1 cellular context compared by ENCODE assay signal in genomic region chr4:80875642-80876041, GRCh38.
TF ChIP-seq lines count a peak whose summit lies in the region.

No MANE protein-coding gene starts in this region.

TF ChIP-seq in GM12878, 131 proteins besides CTCF, POLR2A, EP300 and RAD21 (continued from another document):
- TF ChIP-seq, protein P1, sequence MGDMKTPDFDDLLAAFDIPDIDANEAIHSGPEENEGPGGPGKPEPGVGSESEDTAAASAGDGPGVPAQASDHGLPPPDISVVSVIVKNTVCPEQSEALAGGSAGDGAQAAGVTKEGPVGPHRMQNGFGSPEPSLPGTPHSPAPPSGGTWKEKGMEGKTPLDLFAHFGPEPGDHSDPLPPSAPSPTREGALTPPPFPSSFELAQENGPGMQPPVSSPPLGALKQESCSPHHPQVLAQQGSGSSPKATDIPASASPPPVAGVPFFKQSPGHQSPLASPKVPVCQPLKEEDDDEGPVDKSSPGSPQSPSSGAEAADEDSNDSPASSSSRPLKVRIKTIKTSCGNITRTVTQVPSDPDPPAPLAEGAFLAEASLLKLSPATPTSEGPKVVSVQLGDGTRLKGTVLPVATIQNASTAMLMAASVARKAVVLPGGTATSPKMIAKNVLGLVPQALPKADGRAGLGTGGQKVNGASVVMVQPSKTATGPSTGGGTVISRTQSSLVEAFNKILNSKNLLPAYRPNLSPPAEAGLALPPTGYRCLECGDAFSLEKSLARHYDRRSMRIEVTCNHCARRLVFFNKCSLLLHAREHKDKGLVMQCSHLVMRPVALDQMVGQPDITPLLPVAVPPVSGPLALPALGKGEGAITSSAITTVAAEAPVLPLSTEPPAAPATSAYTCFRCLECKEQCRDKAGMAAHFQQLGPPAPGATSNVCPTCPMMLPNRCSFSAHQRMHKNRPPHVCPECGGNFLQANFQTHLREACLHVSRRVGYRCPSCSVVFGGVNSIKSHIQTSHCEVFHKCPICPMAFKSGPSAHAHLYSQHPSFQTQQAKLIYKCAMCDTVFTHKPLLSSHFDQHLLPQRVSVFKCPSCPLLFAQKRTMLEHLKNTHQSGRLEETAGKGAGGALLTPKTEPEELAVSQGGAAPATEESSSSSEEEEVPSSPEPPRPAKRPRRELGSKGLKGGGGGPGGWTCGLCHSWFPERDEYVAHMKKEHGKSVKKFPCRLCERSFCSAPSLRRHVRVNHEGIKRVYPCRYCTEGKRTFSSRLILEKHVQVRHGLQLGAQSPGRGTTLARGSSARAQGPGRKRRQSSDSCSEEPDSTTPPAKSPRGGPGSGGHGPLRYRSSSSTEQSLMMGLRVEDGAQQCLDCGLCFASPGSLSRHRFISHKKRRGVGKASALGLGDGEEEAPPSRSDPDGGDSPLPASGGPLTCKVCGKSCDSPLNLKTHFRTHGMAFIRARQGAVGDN (IDR thresholded peaks at IDR 0.05), result no peak
- TF ChIP-seq MTA3 (IDR thresholded peaks at IDR 0.05; ENCODE audit: borderline replicate concordance, low read length), result peak; percentile 45; the same call in 1 of the 2 replicates
- 0 out of 2 replicates have a peak, but pooled peaks have one; percentile 34 for TF ChIP-seq GATAD2B (conservative IDR thresholded peaks at IDR 0.05; ENCODE audit: low read depth)
- TF ChIP-seq HDAC2 (IDR thresholded peaks at IDR 0.05), result no peak
- TF ChIP-seq NR2C1 (IDR thresholded peaks at IDR 0.05), result no peak
- peak; percentile 72; the same call in 1 of the 2 replicates for TF ChIP-seq CREM (IDR thresholded peaks at IDR 0.05; ENCODE audit: low read depth)
- no peak for TF ChIP-seq POLR2AphosphoS2 (IDR thresholded peaks at IDR 0.05; ENCODE audit: low read depth, low read length)
- TF ChIP-seq JUNB (IDR thresholded peaks at IDR 0.05), result peak; percentile 26; the same call in 1 of the 2 replicates
- TF ChIP-seq CEBPB (IDR thresholded peaks at IDR 0.05; ENCODE audit: borderline replicate concordance in 1 of 2, low read depth in 2 of 2, low read length in 2 of 2), result no peak
- TF ChIP-seq IRF5 (IDR thresholded peaks at IDR 0.05; ENCODE audit: borderline replicate concordance), result no peak
- peak in 1 of 2 experiments; percentile 22; a peak in 1 of 4 replicates for TF ChIP-seq BHLHE40 (IDR thresholded peaks at IDR 0.05; ENCODE audit: borderline replicate concordance in 1 of 2, low read depth in 2 of 2, low read length in 1 of 2)
- TF ChIP-seq IKZF2 (IDR thresholded peaks at IDR 0.05), result peak; percentile 67 to 75
- peak; percentile 26; the same call in 1 of the 2 replicates for TF ChIP-seq PML (IDR thresholded peaks at IDR 0.05; ENCODE audit: low read length)
- no peak for TF ChIP-seq HDAC6 (IDR thresholded peaks at IDR 0.05; ENCODE audit: unreplicated experiment)
- TF ChIP-seq CHD2 (IDR thresholded peaks at IDR 0.05; ENCODE audit: borderline replicate concordance, low read depth, low read length), result no peak; the same call in 1 of the 2 replicates
- TF ChIP-seq, protein P2, sequence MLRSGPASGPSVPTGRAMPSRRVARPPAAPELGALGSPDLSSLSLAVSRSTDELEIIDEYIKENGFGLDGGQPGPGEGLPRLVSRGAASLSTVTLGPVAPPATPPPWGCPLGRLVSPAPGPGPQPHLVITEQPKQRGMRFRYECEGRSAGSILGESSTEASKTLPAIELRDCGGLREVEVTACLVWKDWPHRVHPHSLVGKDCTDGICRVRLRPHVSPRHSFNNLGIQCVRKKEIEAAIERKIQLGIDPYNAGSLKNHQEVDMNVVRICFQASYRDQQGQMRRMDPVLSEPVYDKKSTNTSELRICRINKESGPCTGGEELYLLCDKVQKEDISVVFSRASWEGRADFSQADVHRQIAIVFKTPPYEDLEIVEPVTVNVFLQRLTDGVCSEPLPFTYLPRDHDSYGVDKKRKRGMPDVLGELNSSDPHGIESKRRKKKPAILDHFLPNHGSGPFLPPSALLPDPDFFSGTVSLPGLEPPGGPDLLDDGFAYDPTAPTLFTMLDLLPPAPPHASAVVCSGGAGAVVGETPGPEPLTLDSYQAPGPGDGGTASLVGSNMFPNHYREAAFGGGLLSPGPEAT (IDR thresholded peaks at IDR 0.05; ENCODE audit: low read depth), result 0 out of 2 replicates have a peak, but pooled peaks have one; percentile 21
- 0 out of 3 replicates have a peak, but pooled peaks have one; percentile 34 for TF ChIP-seq POU2F2 (IDR thresholded peaks at IDR 0.05; ENCODE audit: borderline replicate concordance, low read depth, low read length)
- TF ChIP-seq DPF2 (IDR thresholded peaks at IDR 0.05), result peak; percentile 72; the same call in 1 of the 2 replicates
- peak; percentile 92 for TF ChIP-seq RUNX3 (IDR thresholded peaks at IDR 0.05; ENCODE audit: low read length)
- peak in 1 of 2 experiments; percentile 70; a peak in 1 of 4 replicates for TF ChIP-seq SRF (IDR thresholded peaks at IDR 0.05; ENCODE audit: low read depth in 2 of 2, low read length in 2 of 2)
- TF ChIP-seq SMC3 (IDR thresholded peaks at IDR 0.05; ENCODE audit: borderline replicate concordance, low read length), result no peak
